In the genomic region with DNA sequence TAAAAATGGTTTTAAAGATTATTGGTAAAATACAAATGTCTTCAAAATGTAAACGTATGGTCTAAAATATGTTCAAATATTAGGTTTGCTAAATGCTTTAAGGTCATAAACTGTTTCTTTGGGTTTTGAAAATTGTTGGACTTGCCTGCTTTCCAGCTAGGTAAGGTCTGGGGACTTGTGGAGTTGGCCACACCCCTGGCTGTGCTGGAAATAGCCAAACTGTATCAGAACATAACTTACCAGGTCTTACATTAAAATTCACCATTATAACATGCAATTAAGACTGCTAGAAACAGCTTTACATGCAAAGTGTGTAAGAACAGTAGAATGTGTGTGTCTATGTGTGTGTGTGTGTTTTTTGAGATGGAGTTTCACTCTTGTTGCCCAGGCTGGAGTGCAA, we compare ENCODE assay signal across 28 cellular contexts. TPM values are rescaled to one million over a fixed set of nuclear protein-coding genes. Genes with fewer than 3 reads are reported as not detected.
"Had no signal": no experiment of that assay in that cellular context is flagged by ENCODE, and none has a peak within 500 bp of the region (broad histone marks: within the 10 kb centered on the region; RNA-seq: fewer than 3 reads in every experiment).

No MANE protein-coding gene starts in this region.

- H3K27me3 ChIP-seq: foreskin keratinocyte, neural progenitor cell, testis, tibial artery, upper lobe of left lung, uterus had no signal

- H3K9me3 Mint-ChIP-seq: immature natural killer cell; naive thymus-derived CD4-positive, alpha-beta T cell; nephron; neural progenitor cell; stimulated activated effector memory CD8-positive, alpha-beta T cell treated with anti-CD3 and anti-CD28 coated beads, Interleukin-12 subunit alpha, Interleukin-12 subunit beta, amount 100 ng/mL, for 72 hours had no signal

- ATAC-seq: foreskin keratinocyte; gastroesophageal sphincter; naive thymus-derived CD4-positive, alpha-beta T cell; sciatic nerve; stimulated activated effector memory CD8-positive, alpha-beta T cell treated with anti-CD3 and anti-CD28 coated beads, Interleukin-12 subunit alpha, Interleukin-12 subunit beta, amount 100 ng/mL, for 72 hours had no signal

- H3K27ac Mint-ChIP-seq: immature natural killer cell; naive thymus-derived CD4-positive, alpha-beta T cell; nephron; neural progenitor cell; stimulated activated effector memory CD8-positive, alpha-beta T cell treated with anti-CD3 and anti-CD28 coated beads, Interleukin-12 subunit alpha, Interleukin-12 subunit beta, amount 100 ng/mL, for 72 hours had no signal

- H3K36me3 Mint-ChIP-seq: immature natural killer cell; naive thymus-derived CD4-positive, alpha-beta T cell; neural progenitor cell; stimulated activated effector memory CD8-positive, alpha-beta T cell treated with anti-CD3 and anti-CD28 coated beads, Interleukin-12 subunit alpha, Interleukin-12 subunit beta, amount 100 ng/mL, for 72 hours had no signal

- H3K4me3 ChIP-seq: coronary artery, esophagus muscularis mucosa, gastroesophageal sphincter, neural progenitor cell, prostate gland, stomach, testis, tibial artery, upper lobe of left lung, uterus had no signal

- H3K36me3 ChIP-seq: esophagus muscularis mucosa, gastroesophageal sphincter, neural progenitor cell, prostate gland, stomach, tibial artery, upper lobe of left lung, uterus had no signal

- H3K9me3 ChIP-seq: esophagus muscularis mucosa, gastroesophageal sphincter, prostate gland, stomach, testis, tibial artery, upper lobe of left lung, uterus had no signal

- H3K9ac ChIP-seq: neural progenitor cell had no signal

- H3K27ac ChIP-seq: coronary artery, esophagus muscularis mucosa, foreskin keratinocyte, gastroesophageal sphincter, neural progenitor cell, testis, tibial artery, upper lobe of left lung, uterus had no signal

- H3K4me3 Mint-ChIP-seq: immature natural killer cell; naive thymus-derived CD4-positive, alpha-beta T cell; nephron; neural progenitor cell; stimulated activated effector memory CD8-positive, alpha-beta T cell treated with anti-CD3 and anti-CD28 coated beads, Interleukin-12 subunit alpha, Interleukin-12 subunit beta, amount 100 ng/mL, for 72 hours had no signal

- H3K4me1 Mint-ChIP-seq: immature natural killer cell; nephron; stimulated activated effector memory CD8-positive, alpha-beta T cell treated with anti-CD3 and anti-CD28 coated beads, Interleukin-12 subunit alpha, Interleukin-12 subunit beta, amount 100 ng/mL, for 72 hours had no signal

- H2AFZ ChIP-seq: neural progenitor cell had no signal

- H3K4me1 ChIP-seq: esophagus muscularis mucosa, gastroesophageal sphincter, neural progenitor cell, testis, tibial artery, uterus had no signal

- DNase-seq: dermis blood vessel endothelial cell; effector memory CD4-positive, alpha-beta T cell; foreskin keratinocyte; hypothalamus; immature natural killer cell; islet precursor cell; kidney glomerular epithelial cell; mesenchymal stem cell; naive thymus-derived CD4-positive, alpha-beta T cell; retina; stimulated activated CD4-positive, alpha-beta T cell treated with anti-CD3 and anti-CD28 coated beads, Interleukin-2, amount 100 ng/mL, for 24 hours; stimulated activated CD4-positive, alpha-beta T cell treated with anti-CD3 and anti-CD28 coated beads, Interleukin-4, amount 100 ng/mL, for 24 hours; stimulated activated naive CD4-positive, alpha-beta T cell treated with Interleukin-2 at 50 U/mL for 16 hours; substantia nigra; testis; tibial artery; upper lobe of left lung; uterus had no signal

- H3K4me2 ChIP-seq: neural progenitor cell had no signal

RNA-seq across cellular contexts. Expression of a gene that starts 54.3 kb away (rescaled TPM):
- total RNA-seq: dermis blood vessel endothelial cell, endothelial cell of umbilical vein had no signal
- polyA plus RNA-seq: foreskin keratinocyte, immature natural killer cell had no signal
